1 cellular context compared by ENCODE assay signal in the genomic region with DNA sequence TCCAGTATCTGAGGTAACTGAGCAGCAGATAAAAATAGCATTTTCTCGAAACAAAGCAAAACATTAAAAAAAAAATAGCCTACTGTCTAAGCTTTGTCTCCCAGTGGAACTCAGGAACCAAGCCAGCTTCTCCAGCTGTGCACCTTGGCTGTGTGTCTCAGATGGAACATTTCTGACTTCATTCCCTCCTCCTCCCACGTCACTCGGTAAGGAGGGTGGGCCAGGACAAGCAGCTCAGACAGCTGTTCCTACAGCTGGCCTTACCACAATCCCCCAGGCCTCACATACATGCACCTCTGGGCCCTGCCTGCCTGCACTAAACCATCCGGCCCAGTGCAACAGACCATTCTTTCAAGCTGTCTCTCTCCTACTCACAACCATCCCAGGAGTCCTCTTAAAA.
TF ChIP-seq lines count a peak whose summit lies in the region.

No MANE protein-coding gene starts in this region.

TF ChIP-seq in WTC11, 78 proteins besides CTCF, POLR2A, EP300 and RAD21:
- TF ChIP-seq, protein P1, sequence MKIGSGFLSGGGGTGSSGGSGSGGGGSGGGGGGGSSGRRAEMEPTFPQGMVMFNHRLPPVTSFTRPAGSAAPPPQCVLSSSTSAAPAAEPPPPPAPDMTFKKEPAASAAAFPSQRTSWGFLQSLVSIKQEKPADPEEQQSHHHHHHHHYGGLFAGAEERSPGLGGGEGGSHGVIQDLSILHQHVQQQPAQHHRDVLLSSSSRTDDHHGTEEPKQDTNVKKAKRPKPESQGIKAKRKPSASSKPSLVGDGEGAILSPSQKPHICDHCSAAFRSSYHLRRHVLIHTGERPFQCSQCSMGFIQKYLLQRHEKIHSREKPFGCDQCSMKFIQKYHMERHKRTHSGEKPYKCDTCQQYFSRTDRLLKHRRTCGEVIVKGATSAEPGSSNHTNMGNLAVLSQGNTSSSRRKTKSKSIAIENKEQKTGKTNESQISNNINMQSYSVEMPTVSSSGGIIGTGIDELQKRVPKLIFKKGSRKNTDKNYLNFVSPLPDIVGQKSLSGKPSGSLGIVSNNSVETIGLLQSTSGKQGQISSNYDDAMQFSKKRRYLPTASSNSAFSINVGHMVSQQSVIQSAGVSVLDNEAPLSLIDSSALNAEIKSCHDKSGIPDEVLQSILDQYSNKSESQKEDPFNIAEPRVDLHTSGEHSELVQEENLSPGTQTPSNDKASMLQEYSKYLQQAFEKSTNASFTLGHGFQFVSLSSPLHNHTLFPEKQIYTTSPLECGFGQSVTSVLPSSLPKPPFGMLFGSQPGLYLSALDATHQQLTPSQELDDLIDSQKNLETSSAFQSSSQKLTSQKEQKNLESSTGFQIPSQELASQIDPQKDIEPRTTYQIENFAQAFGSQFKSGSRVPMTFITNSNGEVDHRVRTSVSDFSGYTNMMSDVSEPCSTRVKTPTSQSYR (CRISPR knock-in tag; IDR thresholded peaks at IDR 0.05): no peak
- TF ChIP-seq GTF2I (CRISPR knock-in tag; conservative IDR thresholded peaks at IDR 0.05) (no peak), MXD4 (CRISPR knock-in tag; IDR thresholded peaks at IDR 0.05; ENCODE audit: borderline replicate concordance) (no peak), TCF7 (CRISPR knock-in tag; IDR thresholded peaks at IDR 0.05; ENCODE audit: low read depth) (no peak), SMAD4 (CRISPR knock-in tag; IDR thresholded peaks at IDR 0.05) (no peak), ZNF416 (CRISPR knock-in tag; IDR thresholded peaks at IDR 0.05) (no peak), GABPB1 (CRISPR knock-in tag; IDR thresholded peaks at IDR 0.05) (no peak), ATF1 (CRISPR knock-in tag; IDR thresholded peaks at IDR 0.05) (no peak)
- TF ChIP-seq, protein P2, sequence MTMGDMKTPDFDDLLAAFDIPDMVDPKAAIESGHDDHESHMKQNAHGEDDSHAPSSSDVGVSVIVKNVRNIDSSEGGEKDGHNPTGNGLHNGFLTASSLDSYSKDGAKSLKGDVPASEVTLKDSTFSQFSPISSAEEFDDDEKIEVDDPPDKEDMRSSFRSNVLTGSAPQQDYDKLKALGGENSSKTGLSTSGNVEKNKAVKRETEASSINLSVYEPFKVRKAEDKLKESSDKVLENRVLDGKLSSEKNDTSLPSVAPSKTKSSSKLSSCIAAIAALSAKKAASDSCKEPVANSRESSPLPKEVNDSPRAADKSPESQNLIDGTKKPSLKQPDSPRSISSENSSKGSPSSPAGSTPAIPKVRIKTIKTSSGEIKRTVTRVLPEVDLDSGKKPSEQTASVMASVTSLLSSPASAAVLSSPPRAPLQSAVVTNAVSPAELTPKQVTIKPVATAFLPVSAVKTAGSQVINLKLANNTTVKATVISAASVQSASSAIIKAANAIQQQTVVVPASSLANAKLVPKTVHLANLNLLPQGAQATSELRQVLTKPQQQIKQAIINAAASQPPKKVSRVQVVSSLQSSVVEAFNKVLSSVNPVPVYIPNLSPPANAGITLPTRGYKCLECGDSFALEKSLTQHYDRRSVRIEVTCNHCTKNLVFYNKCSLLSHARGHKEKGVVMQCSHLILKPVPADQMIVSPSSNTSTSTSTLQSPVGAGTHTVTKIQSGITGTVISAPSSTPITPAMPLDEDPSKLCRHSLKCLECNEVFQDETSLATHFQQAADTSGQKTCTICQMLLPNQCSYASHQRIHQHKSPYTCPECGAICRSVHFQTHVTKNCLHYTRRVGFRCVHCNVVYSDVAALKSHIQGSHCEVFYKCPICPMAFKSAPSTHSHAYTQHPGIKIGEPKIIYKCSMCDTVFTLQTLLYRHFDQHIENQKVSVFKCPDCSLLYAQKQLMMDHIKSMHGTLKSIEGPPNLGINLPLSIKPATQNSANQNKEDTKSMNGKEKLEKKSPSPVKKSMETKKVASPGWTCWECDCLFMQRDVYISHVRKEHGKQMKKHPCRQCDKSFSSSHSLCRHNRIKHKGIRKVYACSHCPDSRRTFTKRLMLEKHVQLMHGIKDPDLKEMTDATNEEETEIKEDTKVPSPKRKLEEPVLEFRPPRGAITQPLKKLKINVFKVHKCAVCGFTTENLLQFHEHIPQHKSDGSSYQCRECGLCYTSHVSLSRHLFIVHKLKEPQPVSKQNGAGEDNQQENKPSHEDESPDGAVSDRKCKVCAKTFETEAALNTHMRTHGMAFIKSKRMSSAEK (CRISPR knock-in tag; IDR thresholded peaks at IDR 0.05; ENCODE audit: borderline replicate concordance): no peak
- TF ChIP-seq, protein P3, sequence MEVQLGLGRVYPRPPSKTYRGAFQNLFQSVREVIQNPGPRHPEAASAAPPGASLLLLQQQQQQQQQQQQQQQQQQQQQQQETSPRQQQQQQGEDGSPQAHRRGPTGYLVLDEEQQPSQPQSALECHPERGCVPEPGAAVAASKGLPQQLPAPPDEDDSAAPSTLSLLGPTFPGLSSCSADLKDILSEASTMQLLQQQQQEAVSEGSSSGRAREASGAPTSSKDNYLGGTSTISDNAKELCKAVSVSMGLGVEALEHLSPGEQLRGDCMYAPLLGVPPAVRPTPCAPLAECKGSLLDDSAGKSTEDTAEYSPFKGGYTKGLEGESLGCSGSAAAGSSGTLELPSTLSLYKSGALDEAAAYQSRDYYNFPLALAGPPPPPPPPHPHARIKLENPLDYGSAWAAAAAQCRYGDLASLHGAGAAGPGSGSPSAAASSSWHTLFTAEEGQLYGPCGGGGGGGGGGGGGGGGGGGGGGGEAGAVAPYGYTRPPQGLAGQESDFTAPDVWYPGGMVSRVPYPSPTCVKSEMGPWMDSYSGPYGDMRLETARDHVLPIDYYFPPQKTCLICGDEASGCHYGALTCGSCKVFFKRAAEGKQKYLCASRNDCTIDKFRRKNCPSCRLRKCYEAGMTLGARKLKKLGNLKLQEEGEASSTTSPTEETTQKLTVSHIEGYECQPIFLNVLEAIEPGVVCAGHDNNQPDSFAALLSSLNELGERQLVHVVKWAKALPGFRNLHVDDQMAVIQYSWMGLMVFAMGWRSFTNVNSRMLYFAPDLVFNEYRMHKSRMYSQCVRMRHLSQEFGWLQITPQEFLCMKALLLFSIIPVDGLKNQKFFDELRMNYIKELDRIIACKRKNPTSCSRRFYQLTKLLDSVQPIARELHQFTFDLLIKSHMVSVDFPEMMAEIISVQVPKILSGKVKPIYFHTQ (CRISPR knock-in tag; IDR thresholded peaks at IDR 0.05): no peak
- TF ChIP-seq, protein P4, sequence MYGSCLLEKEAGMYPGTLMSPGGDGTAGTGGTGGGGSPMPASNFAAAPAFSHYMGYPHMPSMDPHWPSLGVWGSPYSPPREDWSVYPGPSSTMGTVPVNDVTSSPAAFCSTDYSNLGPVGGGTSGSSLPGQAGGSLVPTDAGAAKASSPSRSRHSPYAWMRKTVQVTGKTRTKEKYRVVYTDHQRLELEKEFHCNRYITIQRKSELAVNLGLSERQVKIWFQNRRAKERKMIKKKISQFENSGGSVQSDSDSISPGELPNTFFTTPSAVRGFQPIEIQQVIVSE (CRISPR knock-in tag; IDR thresholded peaks at IDR 0.05; ENCODE audit: borderline replicate concordance): no peak
- TF ChIP-seq, protein P5, sequence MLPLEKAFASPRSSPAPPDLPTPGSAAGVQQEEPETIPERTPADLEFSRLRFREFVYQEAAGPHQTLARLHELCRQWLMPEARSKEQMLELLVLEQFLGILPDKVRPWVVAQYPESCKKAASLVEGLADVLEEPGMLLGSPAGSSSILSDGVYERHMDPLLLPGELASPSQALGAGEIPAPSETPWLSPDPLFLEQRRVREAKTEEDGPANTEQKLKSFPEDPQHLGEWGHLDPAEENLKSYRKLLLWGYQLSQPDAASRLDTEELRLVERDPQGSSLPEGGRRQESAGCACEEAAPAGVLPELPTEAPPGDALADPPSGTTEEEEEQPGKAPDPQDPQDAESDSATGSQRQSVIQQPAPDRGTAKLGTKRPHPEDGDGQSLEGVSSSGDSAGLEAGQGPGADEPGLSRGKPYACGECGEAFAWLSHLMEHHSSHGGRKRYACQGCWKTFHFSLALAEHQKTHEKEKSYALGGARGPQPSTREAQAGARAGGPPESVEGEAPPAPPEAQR (CRISPR knock-in tag; IDR thresholded peaks at IDR 0.05): no peak
- TF ChIP-seq, protein P6, sequence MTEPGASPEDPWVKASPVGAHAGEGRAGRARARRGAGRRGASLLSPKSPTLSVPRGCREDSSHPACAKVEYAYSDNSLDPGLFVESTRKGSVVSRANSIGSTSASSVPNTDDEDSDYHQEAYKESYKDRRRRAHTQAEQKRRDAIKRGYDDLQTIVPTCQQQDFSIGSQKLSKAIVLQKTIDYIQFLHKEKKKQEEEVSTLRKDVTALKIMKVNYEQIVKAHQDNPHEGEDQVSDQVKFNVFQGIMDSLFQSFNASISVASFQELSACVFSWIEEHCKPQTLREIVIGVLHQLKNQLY (CRISPR knock-in tag; IDR thresholded peaks at IDR 0.05): no peak
- TF ChIP-seq, protein P7, sequence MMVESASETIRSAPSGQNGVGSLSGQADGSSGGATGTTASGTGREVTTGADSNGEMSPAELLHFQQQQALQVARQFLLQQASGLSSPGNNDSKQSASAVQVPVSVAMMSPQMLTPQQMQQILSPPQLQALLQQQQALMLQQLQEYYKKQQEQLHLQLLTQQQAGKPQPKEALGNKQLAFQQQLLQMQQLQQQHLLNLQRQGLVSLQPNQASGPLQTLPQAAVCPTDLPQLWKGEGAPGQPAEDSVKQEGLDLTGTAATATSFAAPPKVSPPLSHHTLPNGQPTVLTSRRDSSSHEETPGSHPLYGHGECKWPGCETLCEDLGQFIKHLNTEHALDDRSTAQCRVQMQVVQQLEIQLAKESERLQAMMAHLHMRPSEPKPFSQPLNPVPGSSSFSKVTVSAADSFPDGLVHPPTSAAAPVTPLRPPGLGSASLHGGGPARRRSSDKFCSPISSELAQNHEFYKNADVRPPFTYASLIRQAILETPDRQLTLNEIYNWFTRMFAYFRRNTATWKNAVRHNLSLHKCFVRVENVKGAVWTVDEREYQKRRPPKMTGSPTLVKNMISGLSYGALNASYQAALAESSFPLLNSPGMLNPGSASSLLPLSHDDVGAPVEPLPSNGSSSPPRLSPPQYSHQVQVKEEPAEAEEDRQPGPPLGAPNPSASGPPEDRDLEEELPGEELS (CRISPR knock-in tag; IDR thresholded peaks at IDR 0.05): no peak
- TF ChIP-seq, protein P8, sequence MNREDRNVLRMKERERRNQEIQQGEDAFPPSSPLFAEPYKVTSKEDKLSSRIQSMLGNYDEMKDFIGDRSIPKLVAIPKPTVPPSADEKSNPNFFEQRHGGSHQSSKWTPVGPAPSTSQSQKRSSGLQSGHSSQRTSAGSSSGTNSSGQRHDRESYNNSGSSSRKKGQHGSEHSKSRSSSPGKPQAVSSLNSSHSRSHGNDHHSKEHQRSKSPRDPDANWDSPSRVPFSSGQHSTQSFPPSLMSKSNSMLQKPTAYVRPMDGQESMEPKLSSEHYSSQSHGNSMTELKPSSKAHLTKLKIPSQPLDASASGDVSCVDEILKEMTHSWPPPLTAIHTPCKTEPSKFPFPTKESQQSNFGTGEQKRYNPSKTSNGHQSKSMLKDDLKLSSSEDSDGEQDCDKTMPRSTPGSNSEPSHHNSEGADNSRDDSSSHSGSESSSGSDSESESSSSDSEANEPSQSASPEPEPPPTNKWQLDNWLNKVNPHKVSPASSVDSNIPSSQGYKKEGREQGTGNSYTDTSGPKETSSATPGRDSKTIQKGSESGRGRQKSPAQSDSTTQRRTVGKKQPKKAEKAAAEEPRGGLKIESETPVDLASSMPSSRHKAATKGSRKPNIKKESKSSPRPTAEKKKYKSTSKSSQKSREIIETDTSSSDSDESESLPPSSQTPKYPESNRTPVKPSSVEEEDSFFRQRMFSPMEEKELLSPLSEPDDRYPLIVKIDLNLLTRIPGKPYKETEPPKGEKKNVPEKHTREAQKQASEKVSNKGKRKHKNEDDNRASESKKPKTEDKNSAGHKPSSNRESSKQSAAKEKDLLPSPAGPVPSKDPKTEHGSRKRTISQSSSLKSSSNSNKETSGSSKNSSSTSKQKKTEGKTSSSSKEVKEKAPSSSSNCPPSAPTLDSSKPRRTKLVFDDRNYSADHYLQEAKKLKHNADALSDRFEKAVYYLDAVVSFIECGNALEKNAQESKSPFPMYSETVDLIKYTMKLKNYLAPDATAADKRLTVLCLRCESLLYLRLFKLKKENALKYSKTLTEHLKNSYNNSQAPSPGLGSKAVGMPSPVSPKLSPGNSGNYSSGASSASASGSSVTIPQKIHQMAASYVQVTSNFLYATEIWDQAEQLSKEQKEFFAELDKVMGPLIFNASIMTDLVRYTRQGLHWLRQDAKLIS (CRISPR knock-in tag; IDR thresholded peaks at IDR 0.05; ENCODE audit: borderline replicate concordance): no peak
- TF ChIP-seq, protein P9, sequence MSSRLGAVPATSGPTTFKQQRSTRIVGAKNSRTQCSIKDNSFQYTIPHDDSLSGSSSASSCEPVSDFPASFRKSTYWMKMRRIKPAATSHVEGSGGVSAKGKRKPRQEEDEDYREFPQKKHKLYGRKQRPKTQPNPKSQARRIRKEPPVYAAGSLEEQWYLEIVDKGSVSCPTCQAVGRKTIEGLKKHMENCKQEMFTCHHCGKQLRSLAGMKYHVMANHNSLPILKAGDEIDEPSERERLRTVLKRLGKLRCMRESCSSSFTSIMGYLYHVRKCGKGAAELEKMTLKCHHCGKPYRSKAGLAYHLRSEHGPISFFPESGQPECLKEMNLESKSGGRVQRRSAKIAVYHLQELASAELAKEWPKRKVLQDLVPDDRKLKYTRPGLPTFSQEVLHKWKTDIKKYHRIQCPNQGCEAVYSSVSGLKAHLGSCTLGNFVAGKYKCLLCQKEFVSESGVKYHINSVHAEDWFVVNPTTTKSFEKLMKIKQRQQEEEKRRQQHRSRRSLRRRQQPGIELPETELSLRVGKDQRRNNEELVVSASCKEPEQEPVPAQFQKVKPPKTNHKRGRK (CRISPR knock-in tag; IDR thresholded peaks at IDR 0.05; ENCODE audit: borderline replicate concordance): no peak
- TF ChIP-seq, protein P10, sequence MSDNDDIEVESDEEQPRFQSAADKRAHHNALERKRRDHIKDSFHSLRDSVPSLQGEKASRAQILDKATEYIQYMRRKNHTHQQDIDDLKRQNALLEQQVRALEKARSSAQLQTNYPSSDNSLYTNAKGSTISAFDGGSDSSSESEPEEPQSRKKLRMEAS (CRISPR knock-in tag; IDR thresholded peaks at IDR 0.05): no peak
- TF ChIP-seq, protein P11, sequence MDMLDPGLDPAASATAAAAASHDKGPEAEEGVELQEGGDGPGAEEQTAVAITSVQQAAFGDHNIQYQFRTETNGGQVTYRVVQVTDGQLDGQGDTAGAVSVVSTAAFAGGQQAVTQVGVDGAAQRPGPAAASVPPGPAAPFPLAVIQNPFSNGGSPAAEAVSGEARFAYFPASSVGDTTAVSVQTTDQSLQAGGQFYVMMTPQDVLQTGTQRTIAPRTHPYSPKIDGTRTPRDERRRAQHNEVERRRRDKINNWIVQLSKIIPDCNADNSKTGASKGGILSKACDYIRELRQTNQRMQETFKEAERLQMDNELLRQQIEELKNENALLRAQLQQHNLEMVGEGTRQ (CRISPR knock-in tag; IDR thresholded peaks at IDR 0.05): no peak
